8 cellular contexts compared by ENCODE assay signal in genomic region chr1:224432672-224433040, GRCh38. TPM values are rescaled to one million over a fixed set of nuclear protein-coding genes. Genes with fewer than 3 reads are reported as not detected.
DNase-seq lines count a peak whose midpoint lies in the region; ATAC-seq and TF ChIP-seq lines count a peak whose summit lies in the region.

No MANE protein-coding gene starts in this region.

- H3K4me3 ChIP-seq in Peyer's patch: peak overlapping the region; percentile 66 to 91 (median 72)
- H3K4me3 ChIP-seq in effector memory CD4-positive, alpha-beta T cell (ENCODE audit: insufficient read depth, low read depth, low read length, poor library complexity, severe bottlenecking): peak overlapping the region; percentile 87
- H3K4me3 ChIP-seq in muscle layer of colon (ENCODE audit: low read depth in 1 of 2, low read length in 2 of 2): peak overlapping the region; percentile 59 to 78

- H3K9me3 ChIP-seq in Peyer's patch (no peaks in the 10 kb centered on the region), muscle layer of colon (ENCODE audit: low read length) (no peaks in the 10 kb centered on the region)
- no peaks in the 10 kb centered on the region for H3K9me3 ChIP-seq in effector memory CD4-positive, alpha-beta T cell (ENCODE audit: control insufficient read depth, low read length)

- H3K36me3 ChIP-seq in Peyer's patch (peaks cover 0 to 14% (median 0%) of the 10 kb centered on the region in 3 donors), muscle layer of colon (ENCODE audit: insufficient read depth, low read length) (no peaks in the 10 kb centered on the region)
- no peaks in the 10 kb centered on the region for H3K36me3 ChIP-seq in effector memory CD4-positive, alpha-beta T cell (ENCODE audit: control insufficient read depth, insufficient read depth, low read length)

- peak; percentile 39 for DNase-seq in DMS53 (lab: John Stamatoyannopoulos, UW)
- DNase-seq in DMS53 treated with DMSO at 0.1 percent for 48 hours (lab: John Stamatoyannopoulos, UW; ENCODE audit: unreplicated experiment): no peak
- no peak for DNase-seq in Peyer's patch
- no peak for DNase-seq in effector memory CD4-positive, alpha-beta T cell

- H3K4me1 ChIP-seq in Peyer's patch (peaks cover 0 to 49% (median 9%) of the 10 kb centered on the region in 4 donors), muscle layer of colon (ENCODE audit: insufficient read depth, low read length) (peaks cover 33% of the 10 kb centered on the region)
- peaks cover 25% of the 10 kb centered on the region for H3K4me1 ChIP-seq in effector memory CD4-positive, alpha-beta T cell (ENCODE audit: control insufficient read depth, insufficient read depth, low read length, poor library complexity, severe bottlenecking)

- no peak for TF ChIP-seq CTCF in Peyer's patch (IDR thresholded peaks at IDR 0.05)

- H3K27me3 ChIP-seq in Peyer's patch (no peaks in the 10 kb centered on the region), muscle layer of colon (ENCODE audit: control insufficient read depth in 1 of 2, insufficient read depth in 2 of 2, low read length in 2 of 2) (no peaks in the 10 kb centered on the region)
- H3K27me3 ChIP-seq in effector memory CD4-positive, alpha-beta T cell (replicated peaks; ENCODE audit: control insufficient read depth, insufficient read depth, low read length, poor library complexity, severe bottlenecking): no peaks in the 10 kb centered on the region

- H3K27ac ChIP-seq in Peyer's patch: peak overlapping the region; percentile 89 to 97 (median 96)
- peak overlapping the region; percentile 85 for H3K27ac ChIP-seq in effector memory CD4-positive, alpha-beta T cell (ENCODE audit: insufficient read depth, low read length, poor library complexity, severe bottlenecking)
- H3K27ac ChIP-seq in muscle layer of colon (ENCODE audit: low read depth, low read length): peak overlapping the region; percentile 92

- ATAC-seq in GM21576 (IDR thresholded peaks at IDR 0.05; ENCODE audit: unreplicated experiment): no peak
- no peak for ATAC-seq in GM19467 (IDR thresholded peaks at IDR 0.05; ENCODE audit: unreplicated experiment)
- no peak for ATAC-seq in GM19452 (IDR thresholded peaks at IDR 0.05; ENCODE audit: unreplicated experiment)

- no peak for TF ChIP-seq POLR2A in Peyer's patch (IDR thresholded peaks at IDR 0.05)

- H3K9ac ChIP-seq in muscle layer of colon (ENCODE audit: low read length): peak overlapping the region; percentile 30

RNA-seq across cellular contexts. Expression of gene WDR26, which starts 1.9 kb away (rescaled TPM):
- 10 to 100 TPM; 48.0 to 80.9 (median 61.2) TPM for total RNA-seq in Peyer's patch
